37 cellular contexts compared by ENCODE assay signal in the genomic region with DNA sequence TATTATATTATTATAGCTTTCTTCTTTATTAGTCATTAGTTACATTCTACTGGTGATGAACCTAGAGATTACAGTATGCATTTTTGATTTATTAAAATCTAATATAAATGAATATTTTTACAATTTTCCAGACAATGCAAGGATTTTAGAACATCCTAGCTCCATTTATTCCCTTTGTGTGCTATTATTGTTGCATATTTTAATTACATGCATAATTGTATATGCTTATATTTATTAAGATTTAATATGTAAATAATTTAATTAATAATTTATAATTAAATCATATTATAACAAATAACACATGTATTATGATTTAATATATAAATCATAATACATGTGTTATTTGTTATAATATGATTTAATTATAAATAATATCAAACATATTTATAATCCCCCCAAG. TPM values are rescaled to one million over a fixed set of nuclear protein-coding genes. Genes with fewer than 3 reads are reported as not detected.
"Had no signal": no experiment of that assay in that cellular context is flagged by ENCODE, and none has a peak within 500 bp of the region (broad histone marks: within the 10 kb centered on the region; RNA-seq: fewer than 3 reads in every experiment).

No MANE protein-coding gene starts in this region.

- FAIRE-seq: astrocyte, bronchial epithelial cell, endothelial cell of umbilical vein had no signal

- H3K27ac Mint-ChIP-seq: activated B cell treated with CpG ODN at 0.5 μM for 24 hours; activated CD8-positive, alpha-beta T cell treated with anti-CD3 and anti-CD28 coated beads for 36 hours; activated naive CD8-positive, alpha-beta T cell; activated T-helper 17 cell treated with anti-CD3 and anti-CD28 coated beads, Interleukin-2, amount 50 U/mL, for 72 hours; effector memory CD8-positive, alpha-beta T cell had no signal

- H3K9me3 ChIP-seq: esophagus squamous epithelium had no signal

- H3K27ac ChIP-seq: brain microvascular endothelial cell, epithelial cell of prostate, esophagus squamous epithelium, VCaP had no signal

- DNase-seq: activated B cell treated with CpG ODN at 0.5 μM for 24 hours; activated CD4-positive, alpha-beta T cell treated with anti-CD3 and anti-CD28 coated beads for 48 hours; activated CD4-positive, alpha-beta T cell treated with anti-CD3 and anti-CD28 coated beads, Interleukin-2, amount 50 U/mL, for 1 hour; activated CD4-positive, alpha-beta T cell treated with anti-CD3 and anti-CD28 coated beads, Interleukin-2, amount 50 U/mL, for 48 hours; activated CD8-positive, alpha-beta memory T cell treated with anti-CD3 and anti-CD28 coated beads for 24 hours; activated CD8-positive, alpha-beta T cell treated with anti-CD3 and anti-CD28 coated beads for 36 hours; activated effector memory CD4-positive, alpha-beta T cell treated with Interleukin-2 at 50 U/mL for 16 hours; activated gamma-delta T cell treated with Interleukin-2 at 50 U/mL for 16 hours; activated naive CD4-positive, alpha-beta T cell treated with anti-CD3 and anti-CD28 coated beads, Interleukin-2, amount 50 U/mL, for 16 hours; activated naive CD4-positive, alpha-beta T cell treated with Interleukin-2 at 50 U/mL for 16 hours; activated T-cell treated with anti-CD3 and anti-CD28 coated beads, Interleukin-2, amount 50 U/mL, for 4 hours; amniotic stem cell; anterior cingulate cortex; cortex of kidney; dermis blood vessel endothelial cell; effector CD4-positive, alpha-beta T cell; effector memory CD8-positive, alpha-beta T cell; esophagus squamous epithelium; foreskin melanocyte; head of caudate nucleus; T-helper 2 cell had no signal

- H3K4me3 ChIP-seq: esophagus squamous epithelium had no signal

- H3K36me3 ChIP-seq: brain microvascular endothelial cell, esophagus squamous epithelium had no signal

- H3K4me1 ChIP-seq: esophagus squamous epithelium had no signal

- H3K4me3 Mint-ChIP-seq: activated B cell treated with CpG ODN at 0.5 μM for 24 hours; activated CD8-positive, alpha-beta T cell treated with anti-CD3 and anti-CD28 coated beads for 36 hours; activated naive CD8-positive, alpha-beta T cell; activated T-cell treated with anti-CD3 and anti-CD28 coated beads, Interleukin-2, amount 50 U/mL, for 4 hours; activated T-helper 17 cell treated with anti-CD3 and anti-CD28 coated beads, Interleukin-2, amount 50 U/mL, for 72 hours; central memory CD8-positive, alpha-beta T cell; effector memory CD8-positive, alpha-beta T cell had no signal

- H3K4me1 Mint-ChIP-seq: activated B cell treated with CpG ODN at 0.5 μM for 24 hours; activated T-helper 17 cell treated with anti-CD3 and anti-CD28 coated beads, Interleukin-2, amount 50 U/mL, for 72 hours; central memory CD8-positive, alpha-beta T cell had no signal

- ATAC-seq: activated CD4-positive, CD25-positive, alpha-beta regulatory T cell treated with anti-CD3 and anti-CD28 coated beads, Interleukin-2, amount 50 U/mL, for 24 hours; activated CD8-positive, alpha-beta T cell treated with anti-CD3 and anti-CD28 coated beads for 36 hours; activated T-cell treated with anti-CD3 and anti-CD28 coated beads, Interleukin-2, amount 50 U/mL, for 4 hours; activated T-helper 17 cell treated with anti-CD3 and anti-CD28 coated beads, Interleukin-2, amount 50 U/mL, for 72 hours; effector memory CD8-positive, alpha-beta T cell had no signal

RNA-seq across cellular contexts. Expression of a gene that starts 24.7 kb away (rescaled TPM):
- total RNA-seq: activated B cell treated with CpG ODN at 0.5 μM for 24 hours; activated CD8-positive, alpha-beta T cell treated with anti-CD3 and anti-CD28 coated beads for 36 hours; activated T-cell treated with anti-CD3 and anti-CD28 coated beads, Interleukin-2, amount 50 U/mL, for 4 hours; activated T-helper 17 cell treated with anti-CD3 and anti-CD28 coated beads, Interleukin-2, amount 50 U/mL, for 72 hours; astrocyte; bronchial epithelial cell; cardiac septum; cerebellum; dermis blood vessel endothelial cell; endothelial cell of umbilical vein; fibroblast of lung; fibroblast of villous mesenchyme; T-helper 1 cell treated with Interleukin-12 subunit alpha and Interleukin-12 subunit beta and Interleukin-4 antibody, amounts not matched to agents 30 ng/mL and 1 ng/mL, for 36 hours had no signal
- polyA plus RNA-seq: adipose tissue, endothelial cell of umbilical vein, fibroblast of lung had no signal

RNA-seq across cellular contexts. Expression of a gene that starts 29.7 kb away (rescaled TPM):
- total RNA-seq: activated B cell treated with CpG ODN at 0.5 μM for 24 hours; activated CD8-positive, alpha-beta T cell treated with anti-CD3 and anti-CD28 coated beads for 36 hours; activated T-cell treated with anti-CD3 and anti-CD28 coated beads, Interleukin-2, amount 50 U/mL, for 4 hours; activated T-helper 17 cell treated with anti-CD3 and anti-CD28 coated beads, Interleukin-2, amount 50 U/mL, for 72 hours; astrocyte; bronchial epithelial cell; cardiac septum; cerebellum; dermis blood vessel endothelial cell; endothelial cell of umbilical vein; fibroblast of lung; fibroblast of villous mesenchyme; T-helper 1 cell treated with Interleukin-12 subunit alpha and Interleukin-12 subunit beta and Interleukin-4 antibody, amounts not matched to agents 30 ng/mL and 1 ng/mL, for 36 hours had no signal
- polyA plus RNA-seq: endothelial cell of umbilical vein, fibroblast of lung had no signal
